In the genomic region with DNA sequence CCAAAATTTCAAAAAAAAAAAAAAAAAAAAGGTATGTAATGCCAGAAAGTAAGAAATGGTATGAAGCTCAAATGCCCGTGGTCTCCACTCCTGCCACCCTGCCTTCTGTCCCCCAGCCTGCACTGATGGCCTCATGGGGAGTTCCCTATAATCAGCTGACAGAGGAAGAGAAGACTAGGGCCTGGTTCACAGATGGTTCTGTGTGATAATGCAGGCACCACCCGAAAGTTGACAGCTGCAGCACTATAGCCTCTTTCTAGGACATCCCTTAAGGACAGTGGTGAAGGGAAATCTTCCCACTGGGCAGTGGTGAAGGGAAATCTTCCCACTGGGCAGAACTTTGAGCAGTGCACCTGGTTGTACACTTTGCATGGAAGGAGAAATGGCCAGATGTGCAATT, we compare ENCODE assay signal across 1 cellular context.
TF ChIP-seq lines count a peak whose summit lies in the region.
"Not testable (repeated sequence)": the region's sequence is repeated elsewhere in the genome, so short reads cannot be mapped to it uniquely, and the experiment has no call there.

No MANE protein-coding gene starts in this region.

TF ChIP-seq in K562, 482 proteins besides CTCF, POLR2A, EP300 and RAD21 (continued from another document and continues in another):
- TF ChIP-seq ZNF12 (CRISPR knock-in tag; IDR thresholded peaks at IDR 0.05): peak; percentile 59; the same call in 1 of the 2 replicates
- TF ChIP-seq BACH1 (tag; IDR thresholded peaks at IDR 0.05): 0 out of 2 replicates have a peak, but pooled peaks have one; percentile 28
- TF ChIP-seq HDAC1 (IDR thresholded peaks at IDR 0.05): peak in 1 of 2 experiments; percentile 89; a peak in 2 of 4 replicates
- TF ChIP-seq SPI1 (IDR thresholded peaks at IDR 0.05; ENCODE audit: borderline replicate concordance, low read depth, low read length): peak; percentile 84
- 0 out of 2 replicates have a peak, but pooled peaks have one; percentile 47 for TF ChIP-seq ZNF24 (IDR thresholded peaks at IDR 0.05)
- TF ChIP-seq, protein P1, sequence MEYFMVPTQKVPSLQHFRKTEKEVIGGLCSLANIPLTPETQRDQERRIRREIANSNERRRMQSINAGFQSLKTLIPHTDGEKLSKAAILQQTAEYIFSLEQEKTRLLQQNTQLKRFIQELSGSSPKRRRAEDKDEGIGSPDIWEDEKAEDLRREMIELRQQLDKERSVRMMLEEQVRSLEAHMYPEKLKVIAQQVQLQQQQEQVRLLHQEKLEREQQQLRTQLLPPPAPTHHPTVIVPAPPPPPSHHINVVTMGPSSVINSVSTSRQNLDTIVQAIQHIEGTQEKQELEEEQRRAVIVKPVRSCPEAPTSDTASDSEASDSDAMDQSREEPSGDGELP (CRISPR knock-in tag; IDR thresholded peaks at IDR 0.05; ENCODE audit: borderline replicate concordance): peak; percentile 99
- TF ChIP-seq EP400 (IDR thresholded peaks at IDR 0.05): 0 out of 2 replicates have a peak, but pooled peaks have one; percentile 17
- TF ChIP-seq ZNF584 (CRISPR knock-in tag; IDR thresholded peaks at IDR 0.05; ENCODE audit: low read depth): peak; percentile 74; the same call in 1 of the 2 replicates
- 0 out of 2 replicates have a peak, but pooled peaks have one; percentile 22 for TF ChIP-seq KLF13 (tag; IDR thresholded peaks at IDR 0.05; ENCODE audit: borderline replicate concordance, low read depth)
- TF ChIP-seq NCOA1 (IDR thresholded peaks at IDR 0.05; ENCODE audit: low read depth): peak; percentile 83; the same call in 1 of the 2 replicates
- TF ChIP-seq RUNX1 (IDR thresholded peaks at IDR 0.05; ENCODE audit: low read depth): 0 out of 2 replicates have a peak, but pooled peaks have one; percentile 74
- TF ChIP-seq SRF (CRISPR knock-in tag; IDR thresholded peaks at IDR 0.05): peak in 1 of 2 experiments; percentile 33; a peak in 1 of 4 replicates
- peak; percentile 92 for TF ChIP-seq TEAD4 (IDR thresholded peaks at IDR 0.05; ENCODE audit: low read length)
- TF ChIP-seq TEAD4 (CRISPR knock-in tag; IDR thresholded peaks at IDR 0.05; ENCODE audit: borderline replicate concordance); ETV6 (CRISPR knock-in tag; IDR thresholded peaks at IDR 0.05; ENCODE audit: borderline replicate concordance); TOE1 (CRISPR knock-in tag; IDR thresholded peaks at IDR 0.05; ENCODE audit: borderline replicate concordance, low read depth); FOXM1 (CRISPR knock-in tag; IDR thresholded peaks at IDR 0.05; ENCODE audit: low read depth); JUN (CRISPR knock-in tag; IDR thresholded peaks at IDR 0.05; ENCODE audit: borderline replicate concordance); NR2C2 (CRISPR knock-in tag; IDR thresholded peaks at IDR 0.05): not testable (repeated sequence)
- peak in 1 of 2 experiments; percentile 41; a peak in 1 of 4 replicates for TF ChIP-seq ETV6 (IDR thresholded peaks at IDR 0.05; ENCODE audit: borderline replicate concordance in 1 of 2, low read depth in 2 of 2, low read length in 1 of 2)
- TF ChIP-seq, protein P2, sequence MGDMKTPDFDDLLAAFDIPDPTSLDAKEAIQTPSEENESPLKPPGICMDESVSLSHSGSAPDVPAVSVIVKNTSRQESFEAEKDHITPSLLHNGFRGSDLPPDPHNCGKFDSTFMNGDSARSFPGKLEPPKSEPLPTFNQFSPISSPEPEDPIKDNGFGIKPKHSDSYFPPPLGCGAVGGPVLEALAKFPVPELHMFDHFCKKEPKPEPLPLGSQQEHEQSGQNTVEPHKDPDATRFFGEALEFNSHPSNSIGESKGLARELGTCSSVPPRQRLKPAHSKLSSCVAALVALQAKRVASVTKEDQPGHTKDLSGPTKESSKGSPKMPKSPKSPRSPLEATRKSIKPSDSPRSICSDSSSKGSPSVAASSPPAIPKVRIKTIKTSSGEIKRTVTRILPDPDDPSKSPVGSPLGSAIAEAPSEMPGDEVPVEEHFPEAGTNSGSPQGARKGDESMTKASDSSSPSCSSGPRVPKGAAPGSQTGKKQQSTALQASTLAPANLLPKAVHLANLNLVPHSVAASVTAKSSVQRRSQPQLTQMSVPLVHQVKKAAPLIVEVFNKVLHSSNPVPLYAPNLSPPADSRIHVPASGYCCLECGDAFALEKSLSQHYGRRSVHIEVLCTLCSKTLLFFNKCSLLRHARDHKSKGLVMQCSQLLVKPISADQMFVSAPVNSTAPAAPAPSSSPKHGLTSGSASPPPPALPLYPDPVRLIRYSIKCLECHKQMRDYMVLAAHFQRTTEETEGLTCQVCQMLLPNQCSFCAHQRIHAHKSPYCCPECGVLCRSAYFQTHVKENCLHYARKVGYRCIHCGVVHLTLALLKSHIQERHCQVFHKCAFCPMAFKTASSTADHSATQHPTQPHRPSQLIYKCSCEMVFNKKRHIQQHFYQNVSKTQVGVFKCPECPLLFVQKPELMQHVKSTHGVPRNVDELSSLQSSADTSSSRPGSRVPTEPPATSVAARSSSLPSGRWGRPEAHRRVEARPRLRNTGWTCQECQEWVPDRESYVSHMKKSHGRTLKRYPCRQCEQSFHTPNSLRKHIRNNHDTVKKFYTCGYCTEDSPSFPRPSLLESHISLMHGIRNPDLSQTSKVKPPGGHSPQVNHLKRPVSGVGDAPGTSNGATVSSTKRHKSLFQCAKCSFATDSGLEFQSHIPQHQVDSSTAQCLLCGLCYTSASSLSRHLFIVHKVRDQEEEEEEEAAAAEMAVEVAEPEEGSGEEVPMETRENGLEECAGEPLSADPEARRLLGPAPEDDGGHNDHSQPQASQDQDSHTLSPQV (IDR thresholded peaks at IDR 0.05): peak; percentile 80
- TF ChIP-seq, protein P3, sequence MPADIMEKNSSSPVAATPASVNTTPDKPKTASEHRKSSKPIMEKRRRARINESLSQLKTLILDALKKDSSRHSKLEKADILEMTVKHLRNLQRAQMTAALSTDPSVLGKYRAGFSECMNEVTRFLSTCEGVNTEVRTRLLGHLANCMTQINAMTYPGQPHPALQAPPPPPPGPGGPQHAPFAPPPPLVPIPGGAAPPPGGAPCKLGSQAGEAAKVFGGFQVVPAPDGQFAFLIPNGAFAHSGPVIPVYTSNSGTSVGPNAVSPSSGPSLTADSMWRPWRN (IDR thresholded peaks at IDR 0.05; ENCODE audit: low read depth): peak; percentile 57
- TF ChIP-seq FOXK2 (conservative IDR thresholded peaks at IDR 0.05 in 1 of 2, IDR thresholded peaks at IDR 0.05 in 1 of 2; ENCODE audit: low read depth in 2 of 2): peak in 1 of 2 experiments; percentile 26; a peak in 1 of 4 replicates
- peak; percentile 82; the same call in 1 of the 2 replicates for TF ChIP-seq LCOR (CRISPR knock-in tag; IDR thresholded peaks at IDR 0.05)
- TF ChIP-seq SMARCA4 (IDR thresholded peaks at IDR 0.05): peak; percentile 97
- TF ChIP-seq TOE1 (IDR thresholded peaks at IDR 0.05; ENCODE audit: borderline replicate concordance): peak; percentile 78
- peak; percentile 29 for TF ChIP-seq RBBP5 (IDR thresholded peaks at IDR 0.05; ENCODE audit: borderline replicate concordance, insufficient read depth, low read length, poor library complexity, severe bottlenecking)
- 0 out of 2 replicates have a peak, but pooled peaks have one; percentile 53 for TF ChIP-seq HLTF (IDR thresholded peaks at IDR 0.05)
- TF ChIP-seq CXXC5 (CRISPR knock-in tag; IDR thresholded peaks at IDR 0.05): peak; percentile 66
- peak in 1 of 2 experiments; percentile 36; a peak in 1 of 4 replicates for TF ChIP-seq TEAD1 (CRISPR knock-in tag; IDR thresholded peaks at IDR 0.05)
- peak; percentile 46 for TF ChIP-seq CCNT2 (IDR thresholded peaks at IDR 0.05; ENCODE audit: borderline replicate concordance, extremely low read depth, insufficient read length, low read depth, low read length)
- peak; percentile 24; the same call in 1 of the 2 replicates for TF ChIP-seq KAT7 (CRISPR knock-in tag; IDR thresholded peaks at IDR 0.05; ENCODE audit: borderline replicate concordance)
- peak; percentile 97 for TF ChIP-seq DACH1 (IDR thresholded peaks at IDR 0.05; ENCODE audit: partially characterized antibody)
- TF ChIP-seq EHMT2 (IDR thresholded peaks at IDR 0.05): peak; percentile 76
- peak; percentile 77 for TF ChIP-seq CREM (IDR thresholded peaks at IDR 0.05; ENCODE audit: low read depth)
- TF ChIP-seq MTA1 (IDR thresholded peaks at IDR 0.05; ENCODE audit: borderline replicate concordance): peak; percentile 30; the same call in 1 of the 2 replicates
- TF ChIP-seq NCOA2 (IDR thresholded peaks at IDR 0.05; ENCODE audit: partially characterized antibody in 2 of 2): peak in 1 of 2 experiments; percentile 64
- TF ChIP-seq, protein P4, sequence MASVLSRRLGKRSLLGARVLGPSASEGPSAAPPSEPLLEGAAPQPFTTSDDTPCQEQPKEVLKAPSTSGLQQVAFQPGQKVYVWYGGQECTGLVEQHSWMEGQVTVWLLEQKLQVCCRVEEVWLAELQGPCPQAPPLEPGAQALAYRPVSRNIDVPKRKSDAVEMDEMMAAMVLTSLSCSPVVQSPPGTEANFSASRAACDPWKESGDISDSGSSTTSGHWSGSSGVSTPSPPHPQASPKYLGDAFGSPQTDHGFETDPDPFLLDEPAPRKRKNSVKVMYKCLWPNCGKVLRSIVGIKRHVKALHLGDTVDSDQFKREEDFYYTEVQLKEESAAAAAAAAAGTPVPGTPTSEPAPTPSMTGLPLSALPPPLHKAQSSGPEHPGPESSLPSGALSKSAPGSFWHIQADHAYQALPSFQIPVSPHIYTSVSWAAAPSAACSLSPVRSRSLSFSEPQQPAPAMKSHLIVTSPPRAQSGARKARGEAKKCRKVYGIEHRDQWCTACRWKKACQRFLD (CRISPR knock-in tag; IDR thresholded peaks at IDR 0.05): peak; percentile 83; the same call in 1 of the 2 replicates
- TF ChIP-seq FOXM1 (IDR thresholded peaks at IDR 0.05; ENCODE audit: low read depth): peak; percentile 87
- peak; percentile 85 for TF ChIP-seq NFIC (IDR thresholded peaks at IDR 0.05)
- peak; percentile 96 for TF ChIP-seq CBFA2T3 (IDR thresholded peaks at IDR 0.05)
- TF ChIP-seq, protein P5, sequence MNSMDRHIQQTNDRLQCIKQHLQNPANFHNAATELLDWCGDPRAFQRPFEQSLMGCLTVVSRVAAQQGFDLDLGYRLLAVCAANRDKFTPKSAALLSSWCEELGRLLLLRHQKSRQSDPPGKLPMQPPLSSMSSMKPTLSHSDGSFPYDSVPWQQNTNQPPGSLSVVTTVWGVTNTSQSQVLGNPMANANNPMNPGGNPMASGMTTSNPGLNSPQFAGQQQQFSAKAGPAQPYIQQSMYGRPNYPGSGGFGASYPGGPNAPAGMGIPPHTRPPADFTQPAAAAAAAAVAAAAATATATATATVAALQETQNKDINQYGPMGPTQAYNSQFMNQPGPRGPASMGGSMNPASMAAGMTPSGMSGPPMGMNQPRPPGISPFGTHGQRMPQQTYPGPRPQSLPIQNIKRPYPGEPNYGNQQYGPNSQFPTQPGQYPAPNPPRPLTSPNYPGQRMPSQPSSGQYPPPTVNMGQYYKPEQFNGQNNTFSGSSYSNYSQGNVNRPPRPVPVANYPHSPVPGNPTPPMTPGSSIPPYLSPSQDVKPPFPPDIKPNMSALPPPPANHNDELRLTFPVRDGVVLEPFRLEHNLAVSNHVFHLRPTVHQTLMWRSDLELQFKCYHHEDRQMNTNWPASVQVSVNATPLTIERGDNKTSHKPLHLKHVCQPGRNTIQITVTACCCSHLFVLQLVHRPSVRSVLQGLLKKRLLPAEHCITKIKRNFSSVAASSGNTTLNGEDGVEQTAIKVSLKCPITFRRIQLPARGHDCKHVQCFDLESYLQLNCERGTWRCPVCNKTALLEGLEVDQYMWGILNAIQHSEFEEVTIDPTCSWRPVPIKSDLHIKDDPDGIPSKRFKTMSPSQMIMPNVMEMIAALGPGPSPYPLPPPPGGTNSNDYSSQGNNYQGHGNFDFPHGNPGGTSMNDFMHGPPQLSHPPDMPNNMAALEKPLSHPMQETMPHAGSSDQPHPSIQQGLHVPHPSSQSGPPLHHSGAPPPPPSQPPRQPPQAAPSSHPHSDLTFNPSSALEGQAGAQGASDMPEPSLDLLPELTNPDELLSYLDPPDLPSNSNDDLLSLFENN (IDR thresholded peaks at IDR 0.05; ENCODE audit: low read depth in 2 of 2, low read length in 2 of 2): peak in 1 of 2 experiments; percentile 79; a peak in 1 of 4 replicates
- peak; percentile 98 for TF ChIP-seq ARID1B (IDR thresholded peaks at IDR 0.05)
- TF ChIP-seq NCOA6 (IDR thresholded peaks at IDR 0.05): 0 out of 2 replicates have a peak, but pooled peaks have one; percentile 9
- TF ChIP-seq SOX6 (IDR thresholded peaks at IDR 0.05): peak; percentile 83
- 0 out of 2 replicates have a peak, but pooled peaks have one; percentile 38 for TF ChIP-seq ZKSCAN1 (IDR thresholded peaks at IDR 0.05; ENCODE audit: low read depth, low read length)
- peak; percentile 84; the same call in 1 of the 2 replicates for TF ChIP-seq ZNF175 (CRISPR knock-in tag; IDR thresholded peaks at IDR 0.05; ENCODE audit: low read depth)
- peak; percentile 68; the same call in 1 of the 2 replicates for TF ChIP-seq JUND (IDR thresholded peaks at IDR 0.05; ENCODE audit: borderline replicate concordance, low read depth, low read length)
- peak; percentile 63; the same call in 1 of the 3 replicates for TF ChIP-seq JUND (tag; IDR thresholded peaks at IDR 0.05; ENCODE audit: borderline replicate concordance, low read depth, low read length)
- TF ChIP-seq CBX3 (IDR thresholded peaks at IDR 0.05; ENCODE audit: borderline replicate concordance in 1 of 2, low read length in 2 of 2): peak in 1 of 2 experiments; percentile 80; a peak in 2 of 3 replicates
- peak; percentile 65 to 66; a peak in 3 of 4 replicates for TF ChIP-seq MAZ (CRISPR knock-in tag; conservative IDR thresholded peaks at IDR 0.05 in 1 of 2, IDR thresholded peaks at IDR 0.05 in 1 of 2)
- TF ChIP-seq TRIM24 (IDR thresholded peaks at IDR 0.05): peak; percentile 91 to 93
- TF ChIP-seq, protein P6, sequence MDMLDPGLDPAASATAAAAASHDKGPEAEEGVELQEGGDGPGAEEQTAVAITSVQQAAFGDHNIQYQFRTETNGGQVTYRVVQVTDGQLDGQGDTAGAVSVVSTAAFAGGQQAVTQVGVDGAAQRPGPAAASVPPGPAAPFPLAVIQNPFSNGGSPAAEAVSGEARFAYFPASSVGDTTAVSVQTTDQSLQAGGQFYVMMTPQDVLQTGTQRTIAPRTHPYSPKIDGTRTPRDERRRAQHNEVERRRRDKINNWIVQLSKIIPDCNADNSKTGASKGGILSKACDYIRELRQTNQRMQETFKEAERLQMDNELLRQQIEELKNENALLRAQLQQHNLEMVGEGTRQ (CRISPR knock-in tag; IDR thresholded peaks at IDR 0.05): peak; percentile 18; the same call in 1 of the 2 replicates
- 0 out of 2 replicates have a peak, but pooled peaks have one; percentile 56 for TF ChIP-seq JUN (IDR thresholded peaks at IDR 0.05; ENCODE audit: borderline replicate concordance, low read depth, low read length)
- TF ChIP-seq, protein P7, sequence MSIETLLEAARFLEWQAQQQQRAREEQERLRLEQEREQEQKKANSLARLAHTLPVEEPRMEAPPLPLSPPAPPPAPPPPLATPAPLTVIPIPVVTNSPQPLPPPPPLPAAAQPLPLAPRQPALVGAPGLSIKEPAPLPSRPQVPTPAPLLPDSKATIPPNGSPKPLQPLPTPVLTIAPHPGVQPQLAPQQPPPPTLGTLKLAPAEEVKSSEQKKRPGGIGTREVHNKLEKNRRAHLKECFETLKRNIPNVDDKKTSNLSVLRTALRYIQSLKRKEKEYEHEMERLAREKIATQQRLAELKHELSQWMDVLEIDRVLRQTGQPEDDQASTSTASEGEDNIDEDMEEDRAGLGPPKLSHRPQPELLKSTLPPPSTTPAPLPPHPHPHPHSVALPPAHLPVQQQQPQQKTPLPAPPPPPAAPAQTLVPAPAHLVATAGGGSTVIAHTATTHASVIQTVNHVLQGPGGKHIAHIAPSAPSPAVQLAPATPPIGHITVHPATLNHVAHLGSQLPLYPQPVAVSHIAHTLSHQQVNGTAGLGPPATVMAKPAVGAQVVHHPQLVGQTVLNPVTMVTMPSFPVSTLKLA (conservative IDR thresholded peaks at IDR 0.05): peak; percentile 54 to 85; a peak in 3 of 4 replicates
- peak; percentile 94 for TF ChIP-seq GATA2 (CRISPR knock-in tag; IDR thresholded peaks at IDR 0.05)
- TF ChIP-seq GATAD2A (IDR thresholded peaks at IDR 0.05): peak; percentile 44; the same call in 1 of the 2 replicates
- 0 out of 2 replicates have a peak, but pooled peaks have one; percentile 41 for TF ChIP-seq NR2C2 (tag; IDR thresholded peaks at IDR 0.05)
